ENCODE assay signal across 9 cellular contexts in the genomic region with DNA sequence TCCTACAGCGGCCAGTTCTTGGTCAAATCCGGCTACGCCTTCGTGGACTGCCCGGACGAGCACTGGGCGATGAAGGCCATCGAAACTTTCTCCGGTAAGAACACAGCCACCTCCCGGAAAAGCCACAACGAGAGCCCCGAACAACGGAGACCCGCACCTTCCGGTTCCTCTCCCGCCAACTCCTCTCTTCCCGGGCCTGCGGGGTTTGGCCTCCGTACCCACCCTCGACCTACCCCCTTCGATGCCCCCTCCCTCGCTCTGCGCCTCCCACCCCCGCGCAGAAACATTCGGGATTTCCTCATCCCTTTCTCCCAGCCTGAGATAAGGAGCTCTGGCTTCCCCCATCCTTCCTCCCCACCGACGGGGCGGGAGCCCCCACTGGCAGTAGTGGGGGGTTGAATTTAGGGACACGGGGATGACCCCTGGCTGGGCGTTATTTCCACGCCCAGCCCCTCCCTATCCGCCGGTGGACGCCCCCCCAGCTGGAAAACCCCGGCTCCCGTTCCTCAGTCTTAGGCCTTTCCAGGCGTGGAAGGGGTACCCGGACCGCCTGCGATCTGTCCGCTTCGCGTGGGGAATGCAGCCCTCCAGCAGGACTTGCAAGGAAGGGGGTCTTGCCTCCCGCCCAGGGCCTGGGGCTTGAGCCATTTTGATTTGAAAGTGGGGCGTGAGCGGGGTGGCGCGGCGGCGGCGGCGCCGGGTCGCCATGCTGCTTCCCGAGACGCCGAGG. TPM values are rescaled to one million over a fixed set of nuclear protein-coding genes. Genes with fewer than 3 reads are reported as not detected.
DNase-seq lines count a peak whose midpoint lies in the region; ATAC-seq and TF ChIP-seq lines count a peak whose summit lies in the region.
"Had no signal": no experiment of that assay in that cellular context is flagged by ENCODE, and none has a peak within 500 bp of the region (broad histone marks: within the 10 kb centered on the region; RNA-seq: fewer than 3 reads in every experiment).

No MANE protein-coding gene starts in this region.

- CTCF ChIA-PET in CD8-positive, alpha-beta T cell (lab: Charles Lee) = interaction anchor here (1.1 kb wide), 1 partner anchor 240 kb away, joined by 3 read pairs; no protein-coding TSS in a partner anchor
- CTCF ChIA-PET in GM10248 (lab: Yijun Ruan, JAX) = no interaction called here

- no peak for ATAC-seq in CD8-positive, alpha-beta T cell
- no peak for ATAC-seq in HG02678 (IDR thresholded peaks at IDR 0.05; ENCODE audit: unreplicated experiment)

- peak overlapping the region; percentile 65 for H3K4me3 Mint-ChIP-seq in CD8-positive, alpha-beta T cell

- H3K4me1 Mint-ChIP-seq in CD8-positive, alpha-beta T cell (ENCODE audit: low read depth) = peaks cover 28% of the 10 kb centered on the region

- TF ChIP-seq CTCF in CD8-positive, alpha-beta T cell (IDR thresholded peaks at IDR 0.05) = no peak
- TF ChIP-seq CTCF in astrocyte of the spinal cord (IDR thresholded peaks at IDR 0.05; ENCODE audit: low read depth, low read length) (no peak), GM10248 (IDR thresholded peaks at IDR 0.05; ENCODE audit: control extremely low read depth, extremely low read depth, low read depth, missing control alignments) (no peak)

- in situ Hi-C loops in astrocyte of the spinal cord (cut with HindIII; ENCODE audit: low sequenced_read_pairs) = no loop called here

- H3K4me1 ChIP-seq in CD8-positive, alpha-beta T cell (ENCODE audit: insufficient read depth, low read length) = peaks cover 31% of the 10 kb centered on the region
- H3K4me1 ChIP-seq in HUES64 (ENCODE audit: insufficient read depth, low read length) = peaks cover 42% of the 10 kb centered on the region
- peaks cover 9 to 14% of the 10 kb centered on the region in 2 donors for H3K4me1 ChIP-seq in mucosa of rectum (ENCODE audit: control insufficient read depth in 2 of 2, insufficient read depth in 2 of 2, low read length in 2 of 2)

- under 1% methylated on average over 52 of the region's 58 CpGs for WGBS in HUES64

- no peak overlapping the region for H3K27ac Mint-ChIP-seq in CD8-positive, alpha-beta T cell

- peaks cover 77% of the 10 kb centered on the region for H3K27me3 Mint-ChIP-seq in CD8-positive, alpha-beta T cell (ENCODE audit: low read depth)

- H3K27ac ChIP-seq in CD8-positive, alpha-beta T cell (ENCODE audit: low read depth, low read length) = no peak overlapping the region
- H3K27ac ChIP-seq in HUES64 (ENCODE audit: low read depth, low read length) (peak overlapping the region; percentile 100), mucosa of rectum (ENCODE audit: low read depth in 2 of 2, low read length in 2 of 2) (no peak overlapping the region)

- no peaks in the 10 kb centered on the region for H3K9me3 ChIP-seq in CD8-positive, alpha-beta T cell (ENCODE audit: low read length)
- H3K9me3 ChIP-seq in HUES64 (ENCODE audit: insufficient read depth, low read depth, low read length) (no peaks in the 10 kb centered on the region), mucosa of rectum (ENCODE audit: control insufficient read depth in 2 of 2, low read length in 2 of 2) (no peaks in the 10 kb centered on the region)

- no peaks in the 10 kb centered on the region for H3K36me3 Mint-ChIP-seq in CD8-positive, alpha-beta T cell

- H3K36me3 ChIP-seq in CD8-positive, alpha-beta T cell (ENCODE audit: insufficient read depth, low read length) = no peaks in the 10 kb centered on the region
- H3K36me3 ChIP-seq in HUES64 (ENCODE audit: insufficient read depth, low read length) (peaks cover 25% of the 10 kb centered on the region), mucosa of rectum (ENCODE audit: control insufficient read depth in 2 of 2, insufficient read depth in 2 of 2, low read length in 2 of 2) (no peaks in the 10 kb centered on the region)

- peak overlapping the region; percentile 29 for H3K4me3 ChIP-seq in CD8-positive, alpha-beta T cell (ENCODE audit: low read depth, low read length)
- peak overlapping the region; percentile 99 for H3K4me3 ChIP-seq in HUES64 (ENCODE audit: low read length)
- peak overlapping the region; percentile 88 for H3K4me3 ChIP-seq in astrocyte of the spinal cord (ENCODE audit: low read depth, low read length)
- H3K4me3 ChIP-seq in mucosa of rectum (ENCODE audit: low read length in 2 of 2) = peak overlapping the region; percentile 9 to 48

- intact Hi-C loops in CD8-positive, alpha-beta T cell (cut with DNase I, micrococcal nuclease) = loop anchor here (5.0 to 10.0 kb wide), 2 partner anchors 106 to 273 kb away; a partner anchor contains a TSS

- DNase-seq in CD8-positive, alpha-beta T cell = no peak
- DNase-seq in astrocyte of the spinal cord (ENCODE audit: low read depth, low spot score) = no peak
- no peak for DNase-seq in middle frontal gyrus (ENCODE audit: extremely low spot score, low spot score)
- DNase-seq in GM10248 (ENCODE audit: extremely low spot score) = no peak
- no peak for DNase-seq in RPMI8226
- DNase-seq: midbrain had no signal

- H3K9me3 Mint-ChIP-seq in CD8-positive, alpha-beta T cell = no peaks in the 10 kb centered on the region

- H3K9ac ChIP-seq in HUES64 (ENCODE audit: low read depth, low read length) = peak overlapping the region; percentile 100
- no peak overlapping the region for H3K9ac ChIP-seq in mucosa of rectum (ENCODE audit: low read depth in 1 of 2, low read length in 2 of 2)

- H3K27me3 ChIP-seq in CD8-positive, alpha-beta T cell (ENCODE audit: insufficient read depth, low read length) = peaks cover 79% of the 10 kb centered on the region
- H3K27me3 ChIP-seq in HUES64 (ENCODE audit: insufficient read depth, low read length) (no peaks in the 10 kb centered on the region), mucosa of rectum (ENCODE audit: control insufficient read depth in 2 of 2, insufficient read depth in 2 of 2, low read length in 2 of 2) (peaks cover 75 to 86% of the 10 kb centered on the region in 2 donors)

- POLR2A ChIA-PET in CD8-positive, alpha-beta T cell (lab: Charles Lee) = interaction anchor here (0.6 kb wide), 1 partner anchor 183 kb away, joined by 3 read pairs; no protein-coding TSS in a partner anchor
- POLR2A ChIA-PET in GM10248 (lab: Yijun Ruan, JAX) = no interaction called here

RNA-seq across cellular contexts. Expression of a gene that starts 0.8 kb away (rescaled TPM):
- not detected for total RNA-seq in CD8-positive, alpha-beta T cell
- 127 TPM for polyA plus RNA-seq in HUES64 (2013, experiment 1 of 2)
- 130 TPM for polyA plus RNA-seq in HUES64 (2013, experiment 2 of 2)

RNA-seq across cellular contexts. Expression of a gene that starts 29.6 kb away (rescaled TPM):
- total RNA-seq in CD8-positive, alpha-beta T cell = not detected
- 0.85 TPM for polyA plus RNA-seq in HUES64 (2013, experiment 1 of 2)
- 1.1 TPM for polyA plus RNA-seq in HUES64 (2013, experiment 2 of 2)

RNA-seq across cellular contexts. Expression of a gene that starts 53.4 kb away (rescaled TPM):
- total RNA-seq in CD8-positive, alpha-beta T cell = 10 to 100 TPM; 61.7 to 64.3 TPM
- polyA plus RNA-seq in HUES64 (2013, experiment 1 of 2) = 105 TPM
- 125 TPM for polyA plus RNA-seq in HUES64 (2013, experiment 2 of 2)

Comparison
In these comparisons a context has a peak if more than half of its experiments do, and no peak if none do; other contexts are left out.
1. H3K4me3 ChIP-seq: peak in every context shown above with its lines; median percentile 99 in HUES64; 88 in astrocyte of the spinal cord; 29 in CD8-positive, alpha-beta T cell; 28 in mucosa of rectum.